Comparison of ENCODE assay signal across 9 cellular contexts in the genomic region with DNA sequence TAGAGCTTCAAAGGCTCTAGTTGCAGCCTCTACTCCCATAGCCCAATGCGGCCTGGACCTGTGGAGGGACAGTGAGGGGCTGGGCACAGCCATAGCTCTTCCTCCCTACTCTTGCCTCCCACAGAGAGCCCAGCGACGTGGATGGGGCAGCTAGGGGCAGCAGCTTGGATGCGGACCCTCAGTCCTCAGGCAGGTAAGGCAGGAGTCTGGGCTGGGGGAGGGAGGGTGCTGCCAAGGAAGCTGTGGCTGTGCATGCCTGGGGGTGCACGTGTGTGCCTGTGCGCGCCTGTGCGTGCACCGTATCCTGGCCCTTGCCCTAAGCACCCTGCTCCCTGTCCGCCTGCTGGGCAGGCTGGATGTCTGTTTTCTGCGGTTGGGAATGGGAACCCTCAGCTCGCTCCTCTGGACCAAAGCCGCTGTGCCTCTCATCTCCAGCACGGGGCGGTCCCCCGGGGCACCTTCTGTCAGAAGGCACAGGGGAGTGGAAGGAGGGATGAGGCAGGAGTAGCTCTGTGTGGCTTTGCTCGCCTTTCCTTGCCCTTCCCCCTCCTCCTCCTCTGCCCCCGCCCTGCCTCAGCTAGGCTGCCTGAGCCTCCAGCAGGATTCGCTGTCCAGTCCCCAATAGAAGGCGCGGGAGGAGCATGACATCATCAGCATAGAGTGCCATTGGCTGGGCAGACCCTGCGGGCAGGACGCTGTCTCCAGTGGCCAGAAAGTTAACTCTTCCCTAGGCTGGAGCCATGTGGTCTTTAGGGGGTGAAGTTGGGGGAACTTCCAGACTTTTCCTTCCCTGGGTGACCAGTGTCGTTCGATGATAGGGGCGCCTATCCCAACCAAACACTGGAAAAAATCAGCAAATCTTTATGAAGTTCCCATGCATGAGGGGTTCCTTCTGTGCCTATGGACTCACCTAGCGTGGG. TPM values are rescaled to one million over a fixed set of nuclear protein-coding genes. Genes with fewer than 3 reads are reported as not detected.
DNase-seq lines count a peak whose midpoint lies in the region; ATAC-seq lines count a peak whose summit lies in the region.
"Had no signal": no experiment of that assay in that cellular context is flagged by ENCODE, and none has a peak within 500 bp of the region (broad histone marks: within the 10 kb centered on the region; RNA-seq: fewer than 3 reads in every experiment).

No MANE protein-coding gene starts in this region.

- H3K27me3 Mint-ChIP-seq in activated CD8-positive, alpha-beta memory T cell treated with anti-CD3 and anti-CD28 coated beads, Interleukin-2, amount 10 ng/mL, durations not matched to agents 7 days and 5 days, result peaks cover 62% of the 10 kb centered on the region
- H3K27me3 Mint-ChIP-seq in effector memory CD8-positive, alpha-beta T cell, result peaks cover 40 to 64% of the 10 kb centered on the region in 2 donors
- peaks cover 53 to 66% of the 10 kb centered on the region in 2 donors for H3K27me3 Mint-ChIP-seq in stimulated activated naive B cell treated with anti-CD40 and anti-IgM and Interleukin-4, amounts not matched to agents 10 μg/mL and 1 μg/mL and 100 μg/mL, for 72 hours

- peaks cover 3% of the 10 kb centered on the region; the same call in 1 of the 2 replicates for H3K9me3 ChIP-seq in SJSA1 (replicated peaks)

- no peak overlapping the region for H3K27ac Mint-ChIP-seq in activated CD8-positive, alpha-beta memory T cell treated with anti-CD3 and anti-CD28 coated beads, Interleukin-2, amount 10 ng/mL, durations not matched to agents 7 days and 5 days
- H3K27ac Mint-ChIP-seq in effector memory CD8-positive, alpha-beta T cell, result no peak overlapping the region
- no peak overlapping the region for H3K27ac Mint-ChIP-seq in stimulated activated naive B cell treated with anti-CD40 and anti-IgM and Interleukin-4, amounts not matched to agents 10 μg/mL and 1 μg/mL and 100 μg/mL, for 72 hours

- no peaks in the 10 kb centered on the region for H3K36me3 Mint-ChIP-seq in activated CD8-positive, alpha-beta memory T cell treated with anti-CD3 and anti-CD28 coated beads, Interleukin-2, amount 10 ng/mL, durations not matched to agents 7 days and 5 days
- no peaks in the 10 kb centered on the region for H3K36me3 Mint-ChIP-seq in effector memory CD8-positive, alpha-beta T cell (ENCODE audit: insufficient read depth)
- peaks cover 1 to 7% of the 10 kb centered on the region in 2 donors for H3K36me3 Mint-ChIP-seq in stimulated activated naive B cell treated with anti-CD40 and anti-IgM and Interleukin-4, amounts not matched to agents 10 μg/mL and 1 μg/mL and 100 μg/mL, for 72 hours

- peak overlapping the region; percentile 15 for H3K4me3 ChIP-seq in SJSA1

- H3K27me3 ChIP-seq in SJSA1 (replicated peaks), result peaks cover 7% of the 10 kb centered on the region

- no peak overlapping the region for H3K4me3 Mint-ChIP-seq in activated CD8-positive, alpha-beta memory T cell treated with anti-CD3 and anti-CD28 coated beads, Interleukin-2, amount 10 ng/mL, durations not matched to agents 7 days and 5 days
- H3K4me3 Mint-ChIP-seq in effector memory CD8-positive, alpha-beta T cell, result no peak overlapping the region
- peak overlapping the region; percentile 45 to 67 for H3K4me3 Mint-ChIP-seq in stimulated activated naive B cell treated with anti-CD40 and anti-IgM and Interleukin-4, amounts not matched to agents 10 μg/mL and 1 μg/mL and 100 μg/mL, for 72 hours
- H3K4me3 Mint-ChIP-seq: central memory CD8-positive, alpha-beta T cell had no signal

- peaks cover 2% of the 10 kb centered on the region for H3K4me1 Mint-ChIP-seq in activated CD8-positive, alpha-beta memory T cell treated with anti-CD3 and anti-CD28 coated beads, Interleukin-2, amount 10 ng/mL, durations not matched to agents 7 days and 5 days
- H3K4me1 Mint-ChIP-seq in effector memory CD8-positive, alpha-beta T cell (ENCODE audit: low read depth in 2 of 2), result peaks cover 0 to 8% of the 10 kb centered on the region in 2 donors
- H3K4me1 Mint-ChIP-seq in stimulated activated naive B cell treated with anti-CD40 and anti-IgM and Interleukin-4, amounts not matched to agents 10 μg/mL and 1 μg/mL and 100 μg/mL, for 72 hours, result peaks cover 17 to 25% of the 10 kb centered on the region in 2 donors
- H3K4me1 Mint-ChIP-seq: central memory CD8-positive, alpha-beta T cell had no signal

- no peaks in the 10 kb centered on the region for H3K9me3 Mint-ChIP-seq in activated CD8-positive, alpha-beta memory T cell treated with anti-CD3 and anti-CD28 coated beads, Interleukin-2, amount 10 ng/mL, durations not matched to agents 7 days and 5 days (ENCODE audit: low read depth)
- H3K9me3 Mint-ChIP-seq in effector memory CD8-positive, alpha-beta T cell, result no peaks in the 10 kb centered on the region
- no peaks in the 10 kb centered on the region for H3K9me3 Mint-ChIP-seq in stimulated activated naive B cell treated with anti-CD40 and anti-IgM and Interleukin-4, amounts not matched to agents 10 μg/mL and 1 μg/mL and 100 μg/mL, for 72 hours
- H3K9me3 Mint-ChIP-seq: central memory CD8-positive, alpha-beta T cell had no signal

- no peak overlapping the region for H3K27ac ChIP-seq in SJSA1

- CTCF ChIA-PET in activated CD8-positive, alpha-beta memory T cell treated with anti-CD3 and anti-CD28 coated beads, Interleukin-2, amount 10 ng/mL, durations not matched to agents 7 days and 5 days (lab: Charles Lee), result interaction anchor here (1.0 to 1.6 kb wide), 4 partner anchors 17 to 74 kb away, joined by 3 to 6 read pairs (median 4); no protein-coding TSS in a partner anchor

- peak; percentile 51 for ATAC-seq in activated CD8-positive, alpha-beta memory T cell treated with anti-CD3 and anti-CD28 coated beads, Interleukin-2, amount 10 ng/mL, durations not matched to agents 7 days and 5 days
- ATAC-seq in effector memory CD8-positive, alpha-beta T cell (replicated peaks), result peak; percentile 47
- ATAC-seq in left lobe of liver (peak; percentile 90), GM21360 (IDR thresholded peaks at IDR 0.05; ENCODE audit: unreplicated experiment) (no peak)
- ATAC-seq in stimulated activated naive B cell treated with anti-CD40 and anti-IgM and Interleukin-4, amounts not matched to agents 10 μg/mL and 1 μg/mL and 100 μg/mL, for 72 hours (replicated peaks), result peak; percentile 76

- DNase-seq in activated CD8-positive, alpha-beta memory T cell treated with anti-CD3 and anti-CD28 coated beads, Interleukin-2, amount 10 ng/mL, durations not matched to agents 7 days and 5 days, result no peak
- DNase-seq in activated CD8-positive, alpha-beta memory T cell treated with anti-CD3 and anti-CD28 coated beads, Interleukin-2, amount 50 U/mL, for 48 hours, result no peak
- peak; percentile 52 for DNase-seq in NAMALWA (ENCODE audit: low spot score)
- peak; percentile 91 to 99 for DNase-seq in SJSA1 (ENCODE audit: low read depth in 1 of 2, low spot score in 2 of 2)
- DNase-seq in effector memory CD8-positive, alpha-beta T cell, result no peak
- peak; percentile 84 for DNase-seq in left lobe of liver (ENCODE audit: low spot score)
- no peak for DNase-seq in stimulated activated naive B cell treated with anti-CD40 and anti-IgM and Interleukin-4, amounts not matched to agents 10 μg/mL and 1 μg/mL and 100 μg/mL, for 72 hours

- H3K36me3 ChIP-seq in SJSA1, result no peaks in the 10 kb centered on the region

- peaks cover 28% of the 10 kb centered on the region for H3K4me1 ChIP-seq in SJSA1 (replicated peaks)

RNA-seq across cellular contexts. Expression of a gene that starts 0.8 kb away (rescaled TPM):
- total RNA-seq in activated CD8-positive, alpha-beta memory T cell treated with anti-CD3 and anti-CD28 coated beads, Interleukin-2, amount 10 ng/mL, durations not matched to agents 7 days and 5 days, result not detected
- 0.13 TPM in 1 of 2 replicates, not detected in the other for total RNA-seq in SJSA1 (2014; rRNA removed; shearing (Covaris generic))
- total RNA-seq in left lobe of liver, result 0.15 TPM

RNA-seq across cellular contexts. Expression of a gene that starts 3.1 kb away (rescaled TPM):
- not detected for total RNA-seq in activated CD8-positive, alpha-beta memory T cell treated with anti-CD3 and anti-CD28 coated beads, Interleukin-2, amount 10 ng/mL, durations not matched to agents 7 days and 5 days
- 4.4 and 5.2 TPM in 2 replicates for total RNA-seq in SJSA1 (2014; rRNA removed; shearing (Covaris generic))
- total RNA-seq in left lobe of liver, result 5.0 TPM

RNA-seq across cellular contexts. Expression of a gene that starts 39.4 kb away (rescaled TPM):
- total RNA-seq in activated CD8-positive, alpha-beta memory T cell treated with anti-CD3 and anti-CD28 coated beads, Interleukin-2, amount 10 ng/mL, durations not matched to agents 7 days and 5 days, result 10 to 100 TPM; 29.6 to 42.1 TPM
- 5.8 and 9.2 TPM in 2 replicates for total RNA-seq in SJSA1 (2014; rRNA removed; shearing (Covaris generic))
- 8.9 TPM for total RNA-seq in left lobe of liver

RNA-seq across cellular contexts. Expression of a gene that starts 45.0 kb away (rescaled TPM):
- not detected for total RNA-seq in activated CD8-positive, alpha-beta memory T cell treated with anti-CD3 and anti-CD28 coated beads, Interleukin-2, amount 10 ng/mL, durations not matched to agents 7 days and 5 days
- 0.84 TPM in 1 of 2 replicates, not detected in the other for total RNA-seq in SJSA1 (2014; rRNA removed; shearing (Covaris generic))
- total RNA-seq in left lobe of liver, result 4.0 TPM

Comparison
In these comparisons a context has a peak if more than half of its experiments do, and no peak if none do; other contexts are left out.
1. DNase-seq: peak in NAMALWA (single experiment), SJSA1 (2 of 2) and left lobe of liver (single experiment); none in activated CD8-positive, alpha-beta memory T cell treated with anti-CD3 and anti-CD28 coated beads, Interleukin-2, amount 10 ng/mL, durations not matched to agents 7 days and 5 days (single experiment), activated CD8-positive, alpha-beta memory T cell treated with anti-CD3 and anti-CD28 coated beads, Interleukin-2, amount 50 U/mL, for 48 hours (single experiment), effector memory CD8-positive, alpha-beta T cell (0 of 3) and stimulated activated naive B cell treated with anti-CD40 and anti-IgM and Interleukin-4, amounts not matched to agents 10 μg/mL and 1 μg/mL and 100 μg/mL, for 72 hours (single experiment).
2. H3K4me3 Mint-ChIP-seq: peak in stimulated activated naive B cell treated with anti-CD40 and anti-IgM and Interleukin-4, amounts not matched to agents 10 μg/mL and 1 μg/mL and 100 μg/mL, for 72 hours (2 of 2); none in activated CD8-positive, alpha-beta memory T cell treated with anti-CD3 and anti-CD28 coated beads, Interleukin-2, amount 10 ng/mL, durations not matched to agents 7 days and 5 days (single experiment) and effector memory CD8-positive, alpha-beta T cell (0 of 2).